Comparison of ENCODE assay signal across 18 cellular contexts in the genomic region with DNA sequence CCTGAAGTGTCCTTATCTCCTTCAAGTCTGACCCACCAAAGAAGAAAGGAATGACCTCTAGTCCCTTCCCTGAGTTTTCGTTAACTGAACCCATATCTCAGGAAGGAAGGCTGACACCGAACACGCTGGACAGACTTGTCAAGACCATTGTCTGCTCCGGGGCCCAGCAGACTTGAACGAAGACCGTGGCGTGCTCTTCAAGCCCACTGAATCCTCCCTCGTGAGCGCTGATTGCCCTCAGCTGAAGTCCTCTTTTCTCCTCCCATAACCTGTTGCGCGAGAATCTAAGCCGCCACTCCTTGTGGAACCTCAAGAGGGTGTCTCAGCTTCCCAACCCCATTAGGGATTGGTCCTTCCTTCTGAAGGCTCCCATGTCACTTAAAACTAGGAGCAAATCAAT. TPM values are rescaled to one million over a fixed set of nuclear protein-coding genes. Genes with fewer than 3 reads are reported as not detected.
A peak's percentile ranks its signal among the peaks of the same experiment; 100 is the strongest.
DNase-seq lines count a peak whose midpoint lies in the region; FAIRE-seq and TF ChIP-seq lines count a peak whose summit lies in the region.
"Had no signal": no experiment of that assay in that cellular context is flagged by ENCODE, and none has a peak within 500 bp of the region (broad histone marks: within the 10 kb centered on the region; RNA-seq: fewer than 3 reads in every experiment).

No MANE protein-coding gene starts in this region.

- no peak overlapping the region for H2BK120ac ChIP-seq in H9 (ENCODE audit: low read depth, low read length, poor library complexity, severe bottlenecking)

- H2AK5ac ChIP-seq in H9 (ENCODE audit: insufficient read length, low read length) = no peak overlapping the region

- H4K5ac ChIP-seq in H9 (ENCODE audit: insufficient read length, low read depth, low read length) = no peak overlapping the region

- H3K4me3 Mint-ChIP-seq in H9 = no peak overlapping the region
- H3K4me3 Mint-ChIP-seq in activated CD4-positive, alpha-beta T cell treated with anti-CD3 and anti-CD28 coated beads, Interleukin-2, amount 10 ng/mL, durations not matched to agents 24 days and 14 days = no peak overlapping the region
- H3K4me3 Mint-ChIP-seq in activated CD4-positive, alpha-beta memory T cell treated with anti-CD3 and anti-CD28 coated beads for 36 hours = no peak overlapping the region

- H3K27ac ChIP-seq in H9 (ENCODE audit: insufficient read length, low read depth, low read length) (no peak overlapping the region), layer of hippocampus (ENCODE audit: low read depth, low read length) (peak overlapping the region; percentile 83), substantia nigra (ENCODE audit: low read depth, low read length, poor library complexity, severe bottlenecking) (peak overlapping the region; percentile 96)
- H3K27ac ChIP-seq: SJCRH30 had no signal

- H4K91ac ChIP-seq in H9 (ENCODE audit: insufficient read length, low read depth, low read length) = no peak overlapping the region

- H3K23ac ChIP-seq in H9 (ENCODE audit: insufficient read length, low read depth, low read length) = no peak overlapping the region

- peak; percentile 58 for FAIRE-seq in bronchial epithelial cell (lab: Jason Lieb, UNC)
- FAIRE-seq: GM12892, H54 had no signal

- no peaks in the 10 kb centered on the region for H3K4me1 ChIP-seq in H9 (ENCODE audit: insufficient read depth, low read length)
- H3K4me1 ChIP-seq: SJCRH30 had no signal

- H3K4ac ChIP-seq in H9 (ENCODE audit: low read depth, low read length) = no peak overlapping the region

- H2BK12ac ChIP-seq in H9 (ENCODE audit: insufficient read length, low read depth, low read length) = no peak overlapping the region

- H3K9ac ChIP-seq in H9 (ENCODE audit: extremely low read depth, insufficient read length, low read length) = no peak overlapping the region

- POLR2A ChIA-PET in activated CD4-positive, alpha-beta memory T cell treated with anti-CD3 and anti-CD28 coated beads for 36 hours (lab: Charles Lee) = no interaction called here

- no peaks in the 10 kb centered on the region for H3K36me3 ChIP-seq in bronchial epithelial cell (ENCODE audit: control insufficient read depth, insufficient read depth, low read length)
- H3K36me3 ChIP-seq: SJCRH30 had no signal

- peaks cover 2% of the 10 kb centered on the region for H3K23me2 ChIP-seq in H9 (ENCODE audit: insufficient read length, low read depth, low read length, poor library complexity, severe bottlenecking)

- H3K27me3 Mint-ChIP-seq in H9 (ENCODE audit: low read depth) = peaks cover 15% of the 10 kb centered on the region
- peaks cover 12% of the 10 kb centered on the region for H3K27me3 Mint-ChIP-seq in activated CD4-positive, alpha-beta T cell treated with anti-CD3 and anti-CD28 coated beads, Interleukin-2, amount 10 ng/mL, durations not matched to agents 24 days and 14 days
- H3K27me3 Mint-ChIP-seq in activated CD4-positive, alpha-beta memory T cell treated with anti-CD3 and anti-CD28 coated beads for 36 hours = no peaks in the 10 kb centered on the region

- no CpG with 5 or more reads among the region's 12 CpGs for WGBS in H9 (ENCODE audit: extremely low coverage, insufficient read length, low lambda C conversion rate)

- H3K14ac ChIP-seq in H9 (ENCODE audit: insufficient read depth, low read length) = no peak overlapping the region

- no peak overlapping the region for H3T11ph ChIP-seq in H9 (ENCODE audit: low read length)

- H3K9me3 ChIP-seq in H9 (ENCODE audit: control insufficient read depth, low read depth, low read length) = no peaks in the 10 kb centered on the region
- H3K9me3 ChIP-seq: SJCRH30 had no signal

- no peak overlapping the region for H2BK15ac ChIP-seq in H9 (ENCODE audit: low read depth, low read length)

- H4K8ac ChIP-seq in H9 (replicated peaks; ENCODE audit: insufficient read length, low read depth, low read length) = no peak overlapping the region

- H3K4me2 ChIP-seq in H9 (ENCODE audit: insufficient read depth, insufficient read length, low read length) = no peak overlapping the region

- DNase-seq in H9 (peak; percentile 35), bronchial epithelial cell (ENCODE audit: low read depth) (no peak), substantia nigra (lab: John Stamatoyannopoulos, UW) (no peak), KG1 (lab: John Stamatoyannopoulos, UW) (no peak)
- no peak for DNase-seq in activated CD4-positive, alpha-beta T cell treated with anti-CD3 and anti-CD28 coated beads, Interleukin-2, amount 10 ng/mL, durations not matched to agents 24 days and 14 days
- DNase-seq in activated CD4-positive, alpha-beta memory T cell treated with anti-CD3 and anti-CD28 coated beads for 36 hours = no peak
- DNase-seq: DMS 273 treated with DMSO at 0.1 percent for 48 hours, Kasumi-1, MM.1S, NCI-H187 treated with DMSO at 0.1 percent for 48 hours, NCI-H510A, NCI-H774, PC-3, SJCRH30 had no signal

- H3K9me3 Mint-ChIP-seq in H9 = peaks cover 5 to 10% of the 10 kb centered on the region in 2 experiments; a peak in 4 of 5 replicates
- H3K9me3 Mint-ChIP-seq in activated CD4-positive, alpha-beta T cell treated with anti-CD3 and anti-CD28 coated beads, Interleukin-2, amount 10 ng/mL, durations not matched to agents 24 days and 14 days = no peaks in the 10 kb centered on the region
- no peaks in the 10 kb centered on the region for H3K9me3 Mint-ChIP-seq in activated CD4-positive, alpha-beta memory T cell treated with anti-CD3 and anti-CD28 coated beads for 36 hours

- H3K4me1 Mint-ChIP-seq in H9 = 0 out of 4 replicates have a peak, but pooled peaks cover 0 to 3% of the 10 kb centered on the region in 2 experiments
- no peaks in the 10 kb centered on the region for H3K4me1 Mint-ChIP-seq in activated CD4-positive, alpha-beta T cell treated with anti-CD3 and anti-CD28 coated beads, Interleukin-2, amount 10 ng/mL, durations not matched to agents 24 days and 14 days
- H3K4me1 Mint-ChIP-seq in activated CD4-positive, alpha-beta memory T cell treated with anti-CD3 and anti-CD28 coated beads for 36 hours (ENCODE audit: low read depth) = peaks cover 4% of the 10 kb centered on the region

- H3K36me3 Mint-ChIP-seq in H9 (ENCODE audit: insufficient read depth in 1 of 3, low read depth in 3 of 3) = no peaks in the 10 kb centered on the region; a peak in 2 of 7 replicates
- no peaks in the 10 kb centered on the region for H3K36me3 Mint-ChIP-seq in activated CD4-positive, alpha-beta T cell treated with anti-CD3 and anti-CD28 coated beads, Interleukin-2, amount 10 ng/mL, durations not matched to agents 24 days and 14 days (ENCODE audit: low read depth)
- no peaks in the 10 kb centered on the region for H3K36me3 Mint-ChIP-seq in activated CD4-positive, alpha-beta memory T cell treated with anti-CD3 and anti-CD28 coated beads for 36 hours

- intact Hi-C loops in activated CD4-positive, alpha-beta T cell treated with anti-CD3 and anti-CD28 coated beads, Interleukin-2, amount 10 ng/mL, durations not matched to agents 24 days and 14 days (cut with micrococcal nuclease) = no loop called here
- intact Hi-C loops in activated CD4-positive, alpha-beta memory T cell treated with anti-CD3 and anti-CD28 coated beads for 36 hours (cut with micrococcal nuclease) = no loop called here

- peak overlapping the region in 1 of 3 experiments; percentile 68; a peak in 2 of 7 replicates for H3K27ac Mint-ChIP-seq in H9
- H3K27ac Mint-ChIP-seq in activated CD4-positive, alpha-beta T cell treated with anti-CD3 and anti-CD28 coated beads, Interleukin-2, amount 10 ng/mL, durations not matched to agents 24 days and 14 days = no peak overlapping the region
- no peak overlapping the region for H3K27ac Mint-ChIP-seq in activated CD4-positive, alpha-beta memory T cell treated with anti-CD3 and anti-CD28 coated beads for 36 hours

- H2BK5ac ChIP-seq in H9 (ENCODE audit: insufficient read length, low read length) = no peak overlapping the region

- no peak overlapping the region for H3K4me3 ChIP-seq in bronchial epithelial cell (ENCODE audit: low read depth, low read length)
- H3K4me3 ChIP-seq: SJCRH30 had no signal

- TF ChIP-seq CTCF in H9 (conservative IDR thresholded peaks at IDR 0.05) (no peak), bronchial epithelial cell (IDR thresholded peaks at IDR 0.05; ENCODE audit: insufficient read depth, low read length, severe bottlenecking) (no peak)

- H4K20me1 ChIP-seq in H9 (ENCODE audit: control insufficient read depth, insufficient read depth, insufficient read length) = no peaks in the 10 kb centered on the region

- H3K56ac ChIP-seq in H9 (ENCODE audit: insufficient read length, low read depth, low read length) = no peak overlapping the region

- no peaks in the 10 kb centered on the region for H3K79me2 ChIP-seq in H9 (ENCODE audit: insufficient read depth, low read length)

- H2BK20ac ChIP-seq in H9 (ENCODE audit: low read depth, low read length, poor library complexity, severe bottlenecking) = no peak overlapping the region

- H3K27me3 ChIP-seq in H9 (ENCODE audit: insufficient read depth, low read length) (no peaks in the 10 kb centered on the region), bronchial epithelial cell (ENCODE audit: control insufficient read depth, insufficient read depth, low read length) (no peaks in the 10 kb centered on the region), layer of hippocampus (ENCODE audit: control insufficient read depth, insufficient read depth, low read length) (no peaks in the 10 kb centered on the region)
- H3K27me3 ChIP-seq: SJCRH30 had no signal

- H3K79me1 ChIP-seq in H9 (ENCODE audit: insufficient read depth, low read depth, low read length, poor library complexity, severe bottlenecking) = no peaks in the 10 kb centered on the region

- no peak overlapping the region for H3K18ac ChIP-seq in H9 (ENCODE audit: insufficient read length, low read depth, low read length)

- CTCF ChIA-PET in activated CD4-positive, alpha-beta memory T cell treated with anti-CD3 and anti-CD28 coated beads for 36 hours (lab: Charles Lee) = interaction anchor here (1.1 kb wide), 1 partner anchor 339 kb away, joined by 3 read pairs; no protein-coding TSS in a partner anchor

- H2AFZ ChIP-seq in H9 (ENCODE audit: low read length) = no peak overlapping the region

RNA-seq across cellular contexts. Expression of gene CNDP1, which starts 0.6 kb away (rescaled TPM):
- total RNA-seq in H9 (2021) = 0.29 TPM in 1 of 2 replicates, not detected in the other
- total RNA-seq in bronchial epithelial cell = not detected in 2 replicates
- total RNA-seq in activated CD4-positive, alpha-beta T cell treated with anti-CD3 and anti-CD28 coated beads, Interleukin-2, amount 10 ng/mL, durations not matched to agents 24 days and 14 days = not detected in 2 replicates
- not detected for total RNA-seq in activated CD4-positive, alpha-beta memory T cell treated with anti-CD3 and anti-CD28 coated beads for 36 hours
- total RNA-seq: A673, PC-3, SJCRH30 had no signal

RNA-seq across cellular contexts. Expression of gene CNDP2, which starts 37.5 kb away (rescaled TPM):
- total RNA-seq in H9 (2021) (212 and 214 TPM in 2 replicates), bronchial epithelial cell (59.5 and 67.4 TPM in 2 replicates)
- 160 and 177 TPM in 2 replicates for total RNA-seq in activated CD4-positive, alpha-beta T cell treated with anti-CD3 and anti-CD28 coated beads, Interleukin-2, amount 10 ng/mL, durations not matched to agents 24 days and 14 days
- 100 to 1,000 TPM; 144 to 147 TPM for total RNA-seq in activated CD4-positive, alpha-beta memory T cell treated with anti-CD3 and anti-CD28 coated beads for 36 hours
